1 cellular context compared by ENCODE assay signal in the genomic region with DNA sequence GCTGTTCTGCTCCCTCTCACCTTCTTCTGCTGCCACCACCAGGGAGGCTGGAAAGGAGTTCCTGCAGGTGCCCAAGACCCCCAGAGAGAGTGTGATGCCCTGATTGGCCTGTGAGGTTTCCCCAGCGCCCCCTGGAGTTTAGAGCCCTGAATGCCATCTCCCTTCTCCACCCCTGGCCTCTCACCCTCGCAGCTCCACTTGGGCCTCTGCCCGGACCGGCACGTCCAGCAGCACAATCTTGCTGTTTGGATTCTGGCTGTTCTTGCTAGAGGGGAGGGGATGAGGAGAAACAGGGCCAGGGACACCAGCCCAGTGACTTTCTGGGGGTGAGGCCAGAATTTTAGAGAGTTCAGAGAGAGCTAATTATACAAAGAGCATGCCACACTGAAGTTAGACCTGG.
TF ChIP-seq lines count a peak whose summit lies in the region.

No MANE protein-coding gene starts in this region.

TF ChIP-seq in HepG2, 621 proteins besides CTCF, POLR2A, EP300 and RAD21 (continued from another document):
- TF ChIP-seq, protein P1, sequence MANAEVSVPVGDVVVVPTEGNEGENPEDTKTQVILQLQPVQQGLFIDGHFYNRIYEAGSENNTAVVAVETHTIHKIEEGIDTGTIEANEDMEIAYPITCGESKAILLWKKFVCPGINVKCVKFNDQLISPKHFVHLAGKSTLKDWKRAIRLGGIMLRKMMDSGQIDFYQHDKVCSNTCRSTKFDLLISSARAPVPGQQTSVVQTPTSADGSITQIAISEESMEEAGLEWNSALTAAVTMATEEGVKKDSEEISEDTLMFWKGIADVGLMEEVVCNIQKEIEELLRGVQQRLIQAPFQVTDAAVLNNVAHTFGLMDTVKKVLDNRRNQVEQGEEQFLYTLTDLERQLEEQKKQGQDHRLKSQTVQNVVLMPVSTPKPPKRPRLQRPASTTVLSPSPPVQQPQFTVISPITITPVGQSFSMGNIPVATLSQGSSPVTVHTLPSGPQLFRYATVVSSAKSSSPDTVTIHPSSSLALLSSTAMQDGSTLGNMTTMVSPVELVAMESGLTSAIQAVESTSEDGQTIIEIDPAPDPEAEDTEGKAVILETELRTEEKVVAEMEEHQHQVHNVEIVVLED (CRISPR knock-in tag; IDR thresholded peaks at IDR 0.05; ENCODE audit: borderline replicate concordance): no peak
- TF ChIP-seq XRCC5 (optimal IDR thresholded peaks at IDR 0.05; ENCODE audit: low read length): peak; percentile 73
- TF ChIP-seq BORCS8-MEF2B (CRISPR knock-in tag; IDR thresholded peaks at IDR 0.05): peak; percentile 43; the same call in 1 of the 2 replicates
- TF ChIP-seq DMAP1 (CRISPR knock-in tag; IDR thresholded peaks at IDR 0.05): no peak
- TF ChIP-seq, protein P2, sequence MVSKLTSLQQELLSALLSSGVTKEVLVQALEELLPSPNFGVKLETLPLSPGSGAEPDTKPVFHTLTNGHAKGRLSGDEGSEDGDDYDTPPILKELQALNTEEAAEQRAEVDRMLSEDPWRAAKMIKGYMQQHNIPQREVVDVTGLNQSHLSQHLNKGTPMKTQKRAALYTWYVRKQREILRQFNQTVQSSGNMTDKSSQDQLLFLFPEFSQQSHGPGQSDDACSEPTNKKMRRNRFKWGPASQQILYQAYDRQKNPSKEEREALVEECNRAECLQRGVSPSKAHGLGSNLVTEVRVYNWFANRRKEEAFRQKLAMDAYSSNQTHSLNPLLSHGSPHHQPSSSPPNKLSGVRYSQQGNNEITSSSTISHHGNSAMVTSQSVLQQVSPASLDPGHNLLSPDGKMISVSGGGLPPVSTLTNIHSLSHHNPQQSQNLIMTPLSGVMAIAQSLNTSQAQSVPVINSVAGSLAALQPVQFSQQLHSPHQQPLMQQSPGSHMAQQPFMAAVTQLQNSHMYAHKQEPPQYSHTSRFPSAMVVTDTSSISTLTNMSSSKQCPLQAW (CRISPR knock-in tag; IDR thresholded peaks at IDR 0.05): no peak; the same call in 1 of the 2 replicates
- TF ChIP-seq, protein P3, sequence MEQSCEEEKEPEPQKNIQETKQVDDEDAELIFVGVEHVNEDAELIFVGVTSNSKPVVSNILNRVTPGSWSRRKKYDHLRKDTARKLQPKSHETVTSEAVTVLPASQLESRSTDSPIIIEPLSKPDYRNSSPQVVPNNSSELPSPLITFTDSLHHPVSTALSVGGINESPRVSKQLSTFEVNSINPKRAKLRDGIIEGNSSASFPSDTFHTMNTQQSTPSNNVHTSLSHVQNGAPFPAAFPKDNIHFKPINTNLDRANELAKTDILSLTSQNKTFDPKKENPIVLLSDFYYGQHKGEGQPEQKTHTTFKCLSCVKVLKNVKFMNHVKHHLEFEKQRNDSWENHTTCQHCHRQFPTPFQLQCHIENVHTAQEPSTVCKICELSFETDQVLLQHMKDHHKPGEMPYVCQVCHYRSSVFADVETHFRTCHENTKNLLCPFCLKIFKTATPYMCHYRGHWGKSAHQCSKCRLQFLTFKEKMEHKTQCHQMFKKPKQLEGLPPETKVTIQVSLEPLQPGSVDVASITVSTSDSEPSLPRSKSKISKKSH (CRISPR knock-in tag; IDR thresholded peaks at IDR 0.05; ENCODE audit: borderline replicate concordance): no peak
- TF ChIP-seq ZNF230 (CRISPR knock-in tag; IDR thresholded peaks at IDR 0.05): no peak
- TF ChIP-seq ZNF451 (CRISPR knock-in tag; IDR thresholded peaks at IDR 0.05): no peak
- TF ChIP-seq MAZ (IDR thresholded peaks at IDR 0.05; ENCODE audit: borderline replicate concordance, low read depth, low read length): no peak
- TF ChIP-seq MAZ (CRISPR knock-in tag; IDR thresholded peaks at IDR 0.05; ENCODE audit: low read depth): no peak
- TF ChIP-seq, protein P4, sequence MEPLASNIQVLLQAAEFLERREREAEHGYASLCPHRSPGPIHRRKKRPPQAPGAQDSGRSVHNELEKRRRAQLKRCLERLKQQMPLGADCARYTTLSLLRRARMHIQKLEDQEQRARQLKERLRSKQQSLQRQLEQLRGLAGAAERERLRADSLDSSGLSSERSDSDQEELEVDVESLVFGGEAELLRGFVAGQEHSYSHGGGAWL (CRISPR knock-in tag; IDR thresholded peaks at IDR 0.05): no peak
- TF ChIP-seq ZNF703 (CRISPR knock-in tag; IDR thresholded peaks at IDR 0.05; ENCODE audit: borderline replicate concordance): no peak
- TF ChIP-seq, protein P5, sequence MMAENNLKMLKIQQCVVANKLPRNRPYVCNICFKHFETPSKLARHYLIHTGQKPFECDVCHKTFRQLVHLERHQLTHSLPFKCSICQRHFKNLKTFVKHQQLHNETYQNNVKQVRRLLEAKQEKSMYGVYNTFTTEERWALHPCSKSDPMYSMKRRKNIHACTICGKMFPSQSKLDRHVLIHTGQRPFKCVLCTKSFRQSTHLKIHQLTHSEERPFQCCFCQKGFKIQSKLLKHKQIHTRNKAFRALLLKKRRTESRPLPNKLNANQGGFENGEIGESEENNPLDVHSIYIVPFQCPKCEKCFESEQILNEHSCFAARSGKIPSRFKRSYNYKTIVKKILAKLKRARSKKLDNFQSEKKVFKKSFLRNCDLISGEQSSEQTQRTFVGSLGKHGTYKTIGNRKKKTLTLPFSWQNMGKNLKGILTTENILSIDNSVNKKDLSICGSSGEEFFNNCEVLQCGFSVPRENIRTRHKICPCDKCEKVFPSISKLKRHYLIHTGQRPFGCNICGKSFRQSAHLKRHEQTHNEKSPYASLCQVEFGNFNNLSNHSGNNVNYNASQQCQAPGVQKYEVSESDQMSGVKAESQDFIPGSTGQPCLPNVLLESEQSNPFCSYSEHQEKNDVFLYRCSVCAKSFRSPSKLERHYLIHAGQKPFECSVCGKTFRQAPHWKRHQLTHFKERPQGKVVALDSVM (CRISPR knock-in tag; IDR thresholded peaks at IDR 0.05): peak; percentile 36; the same call in 1 of the 2 replicates
- no peak for TF ChIP-seq MBD4 (IDR thresholded peaks at IDR 0.05; ENCODE audit: borderline replicate concordance, low read length)
- TF ChIP-seq FOXC1 (CRISPR knock-in tag; IDR thresholded peaks at IDR 0.05; ENCODE audit: borderline replicate concordance): 0 out of 2 replicates have a peak, but pooled peaks have one; percentile 54
- 0 out of 2 replicates have a peak, but pooled peaks have one; percentile 8 for TF ChIP-seq MTA1 (CRISPR knock-in tag; IDR thresholded peaks at IDR 0.05; ENCODE audit: borderline replicate concordance)
- TF ChIP-seq SIN3A (IDR thresholded peaks at IDR 0.05; ENCODE audit: borderline replicate concordance, low read depth, low read length): no peak
- 0 out of 2 replicates have a peak, but pooled peaks have one; percentile 27 for TF ChIP-seq NFYC (CRISPR knock-in tag; IDR thresholded peaks at IDR 0.05)
- TF ChIP-seq NFYB (CRISPR knock-in tag; IDR thresholded peaks at IDR 0.05): peak; percentile 43; the same call in 1 of the 2 replicates
- no peak for TF ChIP-seq TCF7 (IDR thresholded peaks at IDR 0.05; ENCODE audit: low read depth)
- no peak for TF ChIP-seq ZNF674 (CRISPR knock-in tag; IDR thresholded peaks at IDR 0.05; ENCODE audit: low read depth)
- TF ChIP-seq NFRKB (IDR thresholded peaks at IDR 0.05): no peak
- no peak for TF ChIP-seq SATB2 (CRISPR knock-in tag; IDR thresholded peaks at IDR 0.05)
- TF ChIP-seq PLRG1 (conservative IDR thresholded peaks at IDR 0.05): no peak
- 0 out of 2 replicates have a peak, but pooled peaks have one; percentile 12 for TF ChIP-seq FOSL2 (CRISPR knock-in tag; IDR thresholded peaks at IDR 0.05)
- peak; percentile 49; the same call in 1 of the 2 replicates for TF ChIP-seq ZNF777 (CRISPR knock-in tag; IDR thresholded peaks at IDR 0.05)
- TF ChIP-seq STAG1 (CRISPR knock-in tag; IDR thresholded peaks at IDR 0.05): peak; percentile 23; the same call in 1 of the 2 replicates
- TF ChIP-seq, protein P6, sequence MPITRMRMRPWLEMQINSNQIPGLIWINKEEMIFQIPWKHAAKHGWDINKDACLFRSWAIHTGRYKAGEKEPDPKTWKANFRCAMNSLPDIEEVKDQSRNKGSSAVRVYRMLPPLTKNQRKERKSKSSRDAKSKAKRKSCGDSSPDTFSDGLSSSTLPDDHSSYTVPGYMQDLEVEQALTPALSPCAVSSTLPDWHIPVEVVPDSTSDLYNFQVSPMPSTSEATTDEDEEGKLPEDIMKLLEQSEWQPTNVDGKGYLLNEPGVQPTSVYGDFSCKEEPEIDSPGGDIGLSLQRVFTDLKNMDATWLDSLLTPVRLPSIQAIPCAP (CRISPR knock-in tag; IDR thresholded peaks at IDR 0.05; ENCODE audit: low read depth): no peak
- TF ChIP-seq CCDC6 (CRISPR knock-in tag; IDR thresholded peaks at IDR 0.05): no peak
- no peak for TF ChIP-seq RFX3 (CRISPR knock-in tag; IDR thresholded peaks at IDR 0.05)
- TF ChIP-seq TEAD3 (CRISPR knock-in tag; optimal IDR thresholded peaks at IDR 0.05; ENCODE audit: borderline replicate concordance): peak; percentile 55
- no peak for TF ChIP-seq ZNF205 (CRISPR knock-in tag; IDR thresholded peaks at IDR 0.05)
- TF ChIP-seq KLF12 (CRISPR knock-in tag; IDR thresholded peaks at IDR 0.05; ENCODE audit: borderline replicate concordance): no peak
- TF ChIP-seq ZNF350 (CRISPR knock-in tag; IDR thresholded peaks at IDR 0.05; ENCODE audit: borderline replicate concordance, low read depth): 0 out of 2 replicates have a peak, but pooled peaks have one; percentile 19
- TF ChIP-seq ZNF337 (CRISPR knock-in tag; IDR thresholded peaks at IDR 0.05; ENCODE audit: borderline replicate concordance, low read depth): no peak
- TF ChIP-seq ZNF670 (CRISPR knock-in tag; IDR thresholded peaks at IDR 0.05; ENCODE audit: borderline replicate concordance): peak; percentile 58; the same call in 1 of the 2 replicates
- TF ChIP-seq, protein P7, sequence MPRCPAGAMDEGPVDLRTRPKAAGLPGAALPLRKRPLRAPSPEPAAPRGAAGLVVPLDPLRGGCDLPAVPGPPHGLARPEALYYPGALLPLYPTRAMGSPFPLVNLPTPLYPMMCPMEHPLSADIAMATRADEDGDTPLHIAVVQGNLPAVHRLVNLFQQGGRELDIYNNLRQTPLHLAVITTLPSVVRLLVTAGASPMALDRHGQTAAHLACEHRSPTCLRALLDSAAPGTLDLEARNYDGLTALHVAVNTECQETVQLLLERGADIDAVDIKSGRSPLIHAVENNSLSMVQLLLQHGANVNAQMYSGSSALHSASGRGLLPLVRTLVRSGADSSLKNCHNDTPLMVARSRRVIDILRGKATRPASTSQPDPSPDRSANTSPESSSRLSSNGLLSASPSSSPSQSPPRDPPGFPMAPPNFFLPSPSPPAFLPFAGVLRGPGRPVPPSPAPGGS (CRISPR knock-in tag; IDR thresholded peaks at IDR 0.05): 0 out of 2 replicates have a peak, but pooled peaks have one; percentile 8
- TF ChIP-seq, protein P8, sequence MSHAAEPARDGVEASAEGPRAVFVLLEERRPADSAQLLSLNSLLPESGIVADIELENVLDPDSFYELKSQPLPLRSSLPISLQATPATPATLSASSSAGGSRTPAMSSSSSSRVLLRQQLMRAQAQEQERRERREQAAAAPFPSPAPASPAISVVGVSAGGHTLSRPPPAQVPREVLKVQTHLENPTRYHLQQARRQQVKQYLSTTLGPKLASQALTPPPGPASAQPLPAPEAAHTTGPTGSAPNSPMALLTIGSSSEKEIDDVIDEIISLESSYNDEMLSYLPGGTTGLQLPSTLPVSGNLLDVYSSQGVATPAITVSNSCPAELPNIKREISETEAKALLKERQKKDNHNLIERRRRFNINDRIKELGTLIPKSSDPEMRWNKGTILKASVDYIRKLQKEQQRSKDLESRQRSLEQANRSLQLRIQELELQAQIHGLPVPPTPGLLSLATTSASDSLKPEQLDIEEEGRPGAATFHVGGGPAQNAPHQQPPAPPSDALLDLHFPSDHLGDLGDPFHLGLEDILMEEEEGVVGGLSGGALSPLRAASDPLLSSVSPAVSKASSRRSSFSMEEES (CRISPR knock-in tag; IDR thresholded peaks at IDR 0.05): no peak
- TF ChIP-seq ZMYM4 (CRISPR knock-in tag; IDR thresholded peaks at IDR 0.05): 0 out of 2 replicates have a peak, but pooled peaks have one; percentile 32
